Comparison of ENCODE assay signal across 1 cellular context in the genomic region with DNA sequence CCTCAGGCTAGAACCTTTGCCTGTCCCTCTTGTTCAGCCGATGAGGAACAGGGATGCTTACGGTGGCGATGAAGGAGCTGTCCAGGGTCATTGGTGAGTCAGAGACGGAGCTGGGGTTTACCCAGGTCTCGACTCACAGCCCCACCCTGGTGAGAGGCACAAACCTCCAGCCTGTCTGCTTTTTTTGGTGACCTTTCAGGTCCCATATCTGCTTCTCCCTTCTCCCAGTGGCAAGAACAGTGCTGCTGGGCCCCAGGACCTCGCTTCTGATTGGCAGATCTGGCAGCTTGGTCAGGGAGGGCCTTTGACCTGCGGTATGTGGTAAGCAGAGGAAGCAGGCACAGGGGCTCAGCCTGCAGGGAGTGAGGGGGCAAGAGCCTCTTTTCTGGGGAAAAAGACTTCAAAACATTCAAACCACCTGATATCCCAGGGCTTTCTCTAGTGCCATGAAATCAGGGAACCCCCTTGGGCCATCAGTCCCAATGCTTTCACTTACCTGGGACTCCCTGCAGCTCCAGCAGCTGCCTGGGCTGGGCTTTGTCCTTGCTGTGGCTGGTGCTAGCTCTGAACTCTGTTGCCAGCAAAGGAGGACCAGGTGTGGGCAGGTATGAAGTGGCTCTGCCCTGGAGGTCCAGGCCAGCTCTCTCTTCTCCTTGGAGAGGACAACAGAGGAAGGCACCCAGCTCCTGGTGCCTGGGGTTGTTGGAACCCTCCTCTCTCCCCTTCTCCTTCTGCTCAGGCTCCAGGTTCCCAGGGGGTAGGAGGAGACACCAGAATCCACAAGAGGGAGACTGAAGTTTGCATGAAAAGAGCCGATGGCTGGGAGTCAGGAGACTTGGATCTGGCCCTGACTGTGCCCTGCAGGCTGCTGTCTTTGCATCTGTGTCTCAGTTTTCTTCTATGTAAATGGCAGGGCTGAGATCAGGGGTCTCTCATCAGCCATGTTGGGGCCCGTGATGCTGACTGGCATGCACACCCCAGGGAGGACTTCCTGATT.
TF ChIP-seq lines count a peak whose summit lies in the region.

No MANE protein-coding gene starts in this region.

TF ChIP-seq in A549, 52 proteins besides CTCF, POLR2A, EP300 and RAD21 (continued from another document):
- TF ChIP-seq, protein P1, sequence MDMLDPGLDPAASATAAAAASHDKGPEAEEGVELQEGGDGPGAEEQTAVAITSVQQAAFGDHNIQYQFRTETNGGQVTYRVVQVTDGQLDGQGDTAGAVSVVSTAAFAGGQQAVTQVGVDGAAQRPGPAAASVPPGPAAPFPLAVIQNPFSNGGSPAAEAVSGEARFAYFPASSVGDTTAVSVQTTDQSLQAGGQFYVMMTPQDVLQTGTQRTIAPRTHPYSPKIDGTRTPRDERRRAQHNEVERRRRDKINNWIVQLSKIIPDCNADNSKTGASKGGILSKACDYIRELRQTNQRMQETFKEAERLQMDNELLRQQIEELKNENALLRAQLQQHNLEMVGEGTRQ (IDR thresholded peaks at IDR 0.05): no peak
- TF ChIP-seq, protein P2, sequence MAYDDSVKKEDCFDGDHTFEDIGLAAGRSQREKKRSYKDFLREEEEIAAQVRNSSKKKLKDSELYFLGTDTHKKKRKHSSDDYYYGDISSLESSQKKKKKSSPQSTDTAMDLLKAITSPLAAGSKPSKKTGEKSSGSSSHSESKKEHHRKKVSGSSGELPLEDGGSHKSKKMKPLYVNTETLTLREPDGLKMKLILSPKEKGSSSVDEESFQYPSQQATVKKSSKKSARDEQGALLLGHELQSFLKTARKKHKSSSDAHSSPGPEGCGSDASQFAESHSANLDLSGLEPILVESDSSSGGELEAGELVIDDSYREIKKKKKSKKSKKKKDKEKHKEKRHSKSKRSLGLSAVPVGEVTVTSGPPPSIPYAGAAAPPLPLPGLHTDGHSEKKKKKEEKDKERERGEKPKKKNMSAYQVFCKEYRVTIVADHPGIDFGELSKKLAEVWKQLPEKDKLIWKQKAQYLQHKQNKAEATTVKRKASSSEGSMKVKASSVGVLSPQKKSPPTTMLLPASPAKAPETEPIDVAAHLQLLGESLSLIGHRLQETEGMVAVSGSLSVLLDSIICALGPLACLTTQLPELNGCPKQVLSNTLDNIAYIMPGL (CRISPR knock-in tag; IDR thresholded peaks at IDR 0.05; ENCODE audit: borderline replicate concordance): no peak
- no peak for TF ChIP-seq TFCP2L1 (CRISPR knock-in tag; IDR thresholded peaks at IDR 0.05)
- TF ChIP-seq, protein P3, sequence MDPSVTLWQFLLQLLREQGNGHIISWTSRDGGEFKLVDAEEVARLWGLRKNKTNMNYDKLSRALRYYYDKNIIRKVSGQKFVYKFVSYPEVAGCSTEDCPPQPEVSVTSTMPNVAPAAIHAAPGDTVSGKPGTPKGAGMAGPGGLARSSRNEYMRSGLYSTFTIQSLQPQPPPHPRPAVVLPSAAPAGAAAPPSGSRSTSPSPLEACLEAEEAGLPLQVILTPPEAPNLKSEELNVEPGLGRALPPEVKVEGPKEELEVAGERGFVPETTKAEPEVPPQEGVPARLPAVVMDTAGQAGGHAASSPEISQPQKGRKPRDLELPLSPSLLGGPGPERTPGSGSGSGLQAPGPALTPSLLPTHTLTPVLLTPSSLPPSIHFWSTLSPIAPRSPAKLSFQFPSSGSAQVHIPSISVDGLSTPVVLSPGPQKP (IDR thresholded peaks at IDR 0.05; ENCODE audit: low read depth, low read length): no peak
- TF ChIP-seq ZC3H11A (IDR thresholded peaks at IDR 0.05): no peak
- TF ChIP-seq, protein P4, sequence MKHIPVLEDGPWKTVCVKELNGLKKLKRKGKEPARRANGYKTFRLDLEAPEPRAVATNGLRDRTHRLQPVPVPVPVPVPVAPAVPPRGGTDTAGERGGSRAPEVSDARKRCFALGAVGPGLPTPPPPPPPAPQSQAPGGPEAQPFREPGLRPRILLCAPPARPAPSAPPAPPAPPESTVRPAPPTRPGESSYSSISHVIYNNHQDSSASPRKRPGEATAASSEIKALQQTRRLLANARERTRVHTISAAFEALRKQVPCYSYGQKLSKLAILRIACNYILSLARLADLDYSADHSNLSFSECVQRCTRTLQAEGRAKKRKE (CRISPR knock-in tag; IDR thresholded peaks at IDR 0.05; ENCODE audit: low read depth): no peak
- no peak for TF ChIP-seq JUN (IDR thresholded peaks at IDR 0.05)
